2 cellular contexts compared by ENCODE assay signal in the genomic region with DNA sequence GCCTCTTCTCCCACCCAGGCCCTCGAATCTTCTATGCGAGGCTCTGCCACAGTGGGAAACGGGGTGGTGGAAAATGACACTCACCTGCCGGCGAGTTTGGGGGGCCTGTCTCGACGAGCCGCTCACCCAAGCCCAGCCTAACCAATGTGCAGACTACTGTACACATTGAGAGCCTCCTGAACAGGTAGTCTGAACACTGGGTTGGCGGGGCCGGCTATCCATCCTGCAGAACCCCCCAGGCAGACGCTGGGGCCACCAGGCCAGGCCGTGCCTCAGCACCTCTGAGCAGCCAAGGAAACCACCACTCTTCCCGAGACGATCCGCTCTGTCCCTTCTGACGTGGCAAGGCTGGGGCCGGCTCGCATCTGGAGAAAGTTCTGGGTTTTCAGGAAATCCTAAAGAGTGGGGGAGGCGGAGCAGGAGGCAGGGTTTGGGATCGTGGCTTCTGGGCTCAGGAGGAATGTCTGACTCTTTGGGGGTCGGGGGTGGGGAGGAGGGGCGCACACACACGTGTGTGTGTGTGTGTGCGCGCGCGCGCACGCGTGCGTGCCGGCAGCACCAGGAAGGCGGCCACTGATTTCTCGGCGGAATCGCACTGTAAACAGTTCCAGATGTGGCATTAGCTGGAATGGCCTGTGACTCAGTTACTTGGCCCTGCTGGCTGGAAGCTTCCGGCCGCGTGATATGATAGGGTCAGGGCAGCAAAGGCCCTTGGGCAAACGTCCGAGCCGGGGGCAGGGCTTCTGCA.
TF ChIP-seq lines count a peak whose summit lies in the region.

No MANE protein-coding gene starts in this region.

TF ChIP-seq in K562, 482 proteins besides CTCF, POLR2A, EP300 and RAD21 (continued from another document):
- TF ChIP-seq KDM1A (IDR thresholded peaks at IDR 0.05) (no peak), POLR2G (IDR thresholded peaks at IDR 0.05; ENCODE audit: low read depth, low read length) (peak; percentile 54; the same call in 1 of the 2 replicates), RAD51 (IDR thresholded peaks at IDR 0.05; ENCODE audit: borderline replicate concordance, low read depth) (no peak), RBM22 (IDR thresholded peaks at IDR 0.05; ENCODE audit: low read depth, low read length, poor library complexity, severe bottlenecking) (peak; percentile 84), ZNF133 (CRISPR knock-in tag; IDR thresholded peaks at IDR 0.05) (no peak), SRSF7 (optimal IDR thresholded peaks at IDR 0.05; ENCODE audit: low read depth, low read length) (no peak), LARP7 (IDR thresholded peaks at IDR 0.05) (no peak), ZNF699 (CRISPR knock-in tag; IDR thresholded peaks at IDR 0.05; ENCODE audit: insufficient replicate concordance) (no peak), EGR1 (conservative IDR thresholded peaks at IDR 0.05) (no peak)
- TF ChIP-seq, protein P1, sequence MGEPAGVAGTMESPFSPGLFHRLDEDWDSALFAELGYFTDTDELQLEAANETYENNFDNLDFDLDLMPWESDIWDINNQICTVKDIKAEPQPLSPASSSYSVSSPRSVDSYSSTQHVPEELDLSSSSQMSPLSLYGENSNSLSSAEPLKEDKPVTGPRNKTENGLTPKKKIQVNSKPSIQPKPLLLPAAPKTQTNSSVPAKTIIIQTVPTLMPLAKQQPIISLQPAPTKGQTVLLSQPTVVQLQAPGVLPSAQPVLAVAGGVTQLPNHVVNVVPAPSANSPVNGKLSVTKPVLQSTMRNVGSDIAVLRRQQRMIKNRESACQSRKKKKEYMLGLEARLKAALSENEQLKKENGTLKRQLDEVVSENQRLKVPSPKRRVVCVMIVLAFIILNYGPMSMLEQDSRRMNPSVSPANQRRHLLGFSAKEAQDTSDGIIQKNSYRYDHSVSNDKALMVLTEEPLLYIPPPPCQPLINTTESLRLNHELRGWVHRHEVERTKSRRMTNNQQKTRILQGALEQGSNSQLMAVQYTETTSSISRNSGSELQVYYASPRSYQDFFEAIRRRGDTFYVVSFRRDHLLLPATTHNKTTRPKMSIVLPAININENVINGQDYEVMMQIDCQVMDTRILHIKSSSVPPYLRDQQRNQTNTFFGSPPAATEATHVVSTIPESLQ (CRISPR knock-in tag; IDR thresholded peaks at IDR 0.05): no peak
- TF ChIP-seq, protein P2, sequence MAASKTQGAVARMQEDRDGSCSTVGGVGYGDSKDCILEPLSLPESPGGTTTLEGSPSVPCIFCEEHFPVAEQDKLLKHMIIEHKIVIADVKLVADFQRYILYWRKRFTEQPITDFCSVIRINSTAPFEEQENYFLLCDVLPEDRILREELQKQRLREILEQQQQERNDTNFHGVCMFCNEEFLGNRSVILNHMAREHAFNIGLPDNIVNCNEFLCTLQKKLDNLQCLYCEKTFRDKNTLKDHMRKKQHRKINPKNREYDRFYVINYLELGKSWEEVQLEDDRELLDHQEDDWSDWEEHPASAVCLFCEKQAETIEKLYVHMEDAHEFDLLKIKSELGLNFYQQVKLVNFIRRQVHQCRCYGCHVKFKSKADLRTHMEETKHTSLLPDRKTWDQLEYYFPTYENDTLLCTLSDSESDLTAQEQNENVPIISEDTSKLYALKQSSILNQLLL (CRISPR knock-in tag; IDR thresholded peaks at IDR 0.05; ENCODE audit: borderline replicate concordance): no peak

TF ChIP-seq in HEK293T, 16 proteins besides CTCF, POLR2A, EP300 and RAD21 (continued from another document):
- TF ChIP-seq ARNT (IDR thresholded peaks at IDR 0.05) (no peak), L3MBTL2 (conservative IDR thresholded peaks at IDR 0.05) (no peak), NFRKB (IDR thresholded peaks at IDR 0.05) (no peak), FOXM1 (IDR thresholded peaks at IDR 0.05; ENCODE audit: borderline replicate concordance) (no peak), SUZ12 (IDR thresholded peaks at IDR 0.05) (no peak), ZNF384 (IDR thresholded peaks at IDR 0.05) (no peak)
TF ChIP-seq in HEK293T: peak in this region for 0.
